15 cellular contexts compared by ENCODE assay signal in genomic region chr10:124180947-124181549, GRCh38.
DNase-seq lines count a peak whose midpoint lies in the region; ATAC-seq, FAIRE-seq and TF ChIP-seq lines count a peak whose summit lies in the region.
"Had no signal": no experiment of that assay in that cellular context is flagged by ENCODE, and none has a peak within 500 bp of the region (broad histone marks: within the 10 kb centered on the region; RNA-seq: fewer than 3 reads in every experiment).

No MANE protein-coding gene starts in this region.

- peaks cover 3% of the 10 kb centered on the region for H3K9me3 Mint-ChIP-seq in astrocyte (ENCODE audit: unreplicated experiment)
- H3K9me3 Mint-ChIP-seq in activated T-helper 1 cell treated with anti-CD3 and anti-CD28 coated beads, Interleukin-12 subunit alpha, Interleukin-12 subunit beta, Interleukin-2, Interleukin-4 antibody, amounts not matched to agents 30 ng/mL and 10 ng/mL and 1 ng/mL, durations not matched to agents 14 hours and 24 hours and 36 hours, result no peaks in the 10 kb centered on the region

- no peak overlapping the region for H3K27ac ChIP-seq in astrocyte (ENCODE audit: low read depth, low read length)

- H3K36me3 Mint-ChIP-seq in astrocyte (ENCODE audit: low read depth, unreplicated experiment), result no peaks in the 10 kb centered on the region
- H3K36me3 Mint-ChIP-seq in activated T-helper 1 cell treated with anti-CD3 and anti-CD28 coated beads, Interleukin-12 subunit alpha, Interleukin-12 subunit beta, Interleukin-2, Interleukin-4 antibody, amounts not matched to agents 30 ng/mL and 10 ng/mL and 1 ng/mL, durations not matched to agents 14 hours and 24 hours and 36 hours (ENCODE audit: low read depth), result no peaks in the 10 kb centered on the region

- ATAC-seq in GM19351 (IDR thresholded peaks at IDR 0.05; ENCODE audit: unreplicated experiment) (peak; percentile 43), HG03469 (IDR thresholded peaks at IDR 0.05; ENCODE audit: unreplicated experiment) (no peak), esophagus mucosa (no peak)

- H3K27ac Mint-ChIP-seq in astrocyte (ENCODE audit: unreplicated experiment), result no peak overlapping the region
- no peak overlapping the region for H3K27ac Mint-ChIP-seq in activated T-helper 1 cell treated with anti-CD3 and anti-CD28 coated beads, Interleukin-12 subunit alpha, Interleukin-12 subunit beta, Interleukin-2, Interleukin-4 antibody, amounts not matched to agents 30 ng/mL and 10 ng/mL and 1 ng/mL, durations not matched to agents 14 hours and 24 hours and 36 hours

- H3K27me3 ChIP-seq in astrocyte (ENCODE audit: insufficient read depth, low read length), result no peaks in the 10 kb centered on the region
- H3K27me3 ChIP-seq: BE2C, cardiac muscle cell, esophagus squamous epithelium had no signal

- H3K36me3 ChIP-seq in astrocyte (ENCODE audit: insufficient read depth, low read length), result no peaks in the 10 kb centered on the region
- H3K36me3 ChIP-seq: BE2C, cardiac muscle cell, esophagus squamous epithelium had no signal

- no peak for FAIRE-seq in astrocyte (lab: Jason Lieb, UNC)

- H3K4me1 Mint-ChIP-seq in astrocyte (ENCODE audit: low read depth, unreplicated experiment), result peaks cover 20% of the 10 kb centered on the region
- peaks cover 12% of the 10 kb centered on the region for H3K4me1 Mint-ChIP-seq in activated T-helper 1 cell treated with anti-CD3 and anti-CD28 coated beads, Interleukin-12 subunit alpha, Interleukin-12 subunit beta, Interleukin-2, Interleukin-4 antibody, amounts not matched to agents 30 ng/mL and 10 ng/mL and 1 ng/mL, durations not matched to agents 14 hours and 24 hours and 36 hours (ENCODE audit: low read depth)

- H3K4me2 ChIP-seq in astrocyte (ENCODE audit: low read length), result peak overlapping the region; percentile 28

- TF ChIP-seq CTCF in astrocyte (IDR thresholded peaks at IDR 0.05; ENCODE audit: insufficient read depth, low read depth, low read length), result no peak

- H3K9me3 ChIP-seq in astrocyte (ENCODE audit: insufficient read depth, low read depth, low read length), result no peaks in the 10 kb centered on the region
- H3K9me3 ChIP-seq: BE2C, esophagus squamous epithelium had no signal

- no peak overlapping the region for H3K4me3 Mint-ChIP-seq in astrocyte (ENCODE audit: unreplicated experiment)
- H3K4me3 Mint-ChIP-seq in activated T-helper 1 cell treated with anti-CD3 and anti-CD28 coated beads, Interleukin-12 subunit alpha, Interleukin-12 subunit beta, Interleukin-2, Interleukin-4 antibody, amounts not matched to agents 30 ng/mL and 10 ng/mL and 1 ng/mL, durations not matched to agents 14 hours and 24 hours and 36 hours, result no peak overlapping the region

- H4K20me1 ChIP-seq in astrocyte (ENCODE audit: insufficient read depth, low read length), result no peaks in the 10 kb centered on the region

- intact Hi-C loops in activated T-helper 1 cell treated with anti-CD3 and anti-CD28 coated beads, Interleukin-12 subunit alpha, Interleukin-12 subunit beta, Interleukin-2, Interleukin-4 antibody, amounts not matched to agents 30 ng/mL and 10 ng/mL and 1 ng/mL, durations not matched to agents 14 hours and 24 hours and 36 hours (cut with micrococcal nuclease), result no loop called here

- peaks cover 26% of the 10 kb centered on the region for H3K4me1 ChIP-seq in astrocyte (ENCODE audit: insufficient read depth, low read length)
- H3K4me1 ChIP-seq: BE2C, esophagus squamous epithelium had no signal

- H2AFZ ChIP-seq in astrocyte (ENCODE audit: low read depth, low read length), result no peak overlapping the region

- peaks cover 26% of the 10 kb centered on the region for H3K27me3 Mint-ChIP-seq in astrocyte (ENCODE audit: low read depth, unreplicated experiment)
- H3K27me3 Mint-ChIP-seq in activated T-helper 1 cell treated with anti-CD3 and anti-CD28 coated beads, Interleukin-12 subunit alpha, Interleukin-12 subunit beta, Interleukin-2, Interleukin-4 antibody, amounts not matched to agents 30 ng/mL and 10 ng/mL and 1 ng/mL, durations not matched to agents 14 hours and 24 hours and 36 hours (ENCODE audit: insufficient read depth), result peaks cover 9% of the 10 kb centered on the region

- H3K79me2 ChIP-seq in astrocyte (ENCODE audit: insufficient read depth, low read length), result no peaks in the 10 kb centered on the region

- no peak overlapping the region for H3K4me3 ChIP-seq in astrocyte (ENCODE audit: insufficient read depth, low read depth, low read length)
- H3K4me3 ChIP-seq: cardiac muscle cell, esophagus squamous epithelium had no signal

- DNase-seq in A172 (ENCODE audit: low spot score) (peak; percentile 42), astrocyte (ENCODE audit: low read depth) (peak; percentile 77), islet precursor cell (peak; percentile 43), D341Med (ENCODE audit: low spot score) (no peak)
- DNase-seq in activated T-helper 1 cell treated with anti-CD3 and anti-CD28 coated beads, Interleukin-12 subunit alpha, Interleukin-12 subunit beta, Interleukin-2, Interleukin-4 antibody, amounts not matched to agents 30 ng/mL and 10 ng/mL and 1 ng/mL, durations not matched to agents 14 hours and 24 hours and 36 hours (ENCODE audit: low spot score), result no peak
- DNase-seq: BE2C; esophagus squamous epithelium; NCI-H1694 treated with DMSO at 0.1 percent for 48 hours; NCI-H526; SHP77; stimulated activated CD4-positive, alpha-beta T cell treated with anti-CD3 and anti-CD28 coated beads, Interleukin-1b, Interleukin-23, amount 100 ng/mL, for 48 hours had no signal

- H3K9ac ChIP-seq in astrocyte (ENCODE audit: low read length), result no peak overlapping the region

Comparison
In these comparisons a context has a peak if more than half of its experiments do, and no peak if none do; other contexts are left out.
1. DNase-seq: peak in A172 (single experiment), astrocyte (single experiment) and islet precursor cell (single experiment); none in D341Med (single experiment) and activated T-helper 1 cell treated with anti-CD3 and anti-CD28 coated beads, Interleukin-12 subunit alpha, Interleukin-12 subunit beta, Interleukin-2, Interleukin-4 antibody, amounts not matched to agents 30 ng/mL and 10 ng/mL and 1 ng/mL, durations not matched to agents 14 hours and 24 hours and 36 hours (single experiment).